In genomic region chr3:50321146-50321843, GRCh38 we compare ENCODE assay signal across 1 cellular context.
TF ChIP-seq lines count a peak whose summit lies in the region.

No MANE protein-coding gene starts in this region.

TF ChIP-seq in HepG2, 621 proteins besides CTCF, POLR2A, EP300 and RAD21 (continued from another document):
- TF ChIP-seq HNF1A (IDR thresholded peaks at IDR 0.05; ENCODE audit: low read depth) (no peak), HNF1A (CRISPR knock-in tag; IDR thresholded peaks at IDR 0.05; ENCODE audit: borderline replicate concordance) (peak; percentile 56; the same call in 1 of the 2 replicates), ZNF547 (CRISPR knock-in tag; IDR thresholded peaks at IDR 0.05) (no peak), ZNF275 (CRISPR knock-in tag; IDR thresholded peaks at IDR 0.05; ENCODE audit: borderline replicate concordance) (0 out of 2 replicates have a peak, but pooled peaks have one; percentile 13), ZNF704 (CRISPR knock-in tag; IDR thresholded peaks at IDR 0.05; ENCODE audit: borderline replicate concordance) (no peak), ZNF800 (CRISPR knock-in tag; IDR thresholded peaks at IDR 0.05) (0 out of 2 replicates have a peak, but pooled peaks have one; percentile 10), SALL1 (CRISPR knock-in tag; IDR thresholded peaks at IDR 0.05) (0 out of 2 replicates have a peak, but pooled peaks have one; percentile 24), ZNF670 (CRISPR knock-in tag; IDR thresholded peaks at IDR 0.05; ENCODE audit: borderline replicate concordance) (no peak), ZSCAN25 (CRISPR knock-in tag; IDR thresholded peaks at IDR 0.05) (peak; percentile 58; the same call in 1 of the 2 replicates), SIN3A (IDR thresholded peaks at IDR 0.05; ENCODE audit: borderline replicate concordance, low read depth, low read length) (peak; percentile 73; the same call in 1 of the 2 replicates), ZNF687 (CRISPR knock-in tag; IDR thresholded peaks at IDR 0.05) (peak; percentile 39), ZNF451 (CRISPR knock-in tag; IDR thresholded peaks at IDR 0.05) (0 out of 2 replicates have a peak, but pooled peaks have one; percentile 14), CHD4 (IDR thresholded peaks at IDR 0.05; ENCODE audit: borderline replicate concordance, low read length) (no peak; the same call in 1 of the 2 replicates), IRF1 (CRISPR knock-in tag; IDR thresholded peaks at IDR 0.05; ENCODE audit: low read depth) (no peak), KMT2B (CRISPR knock-in tag; IDR thresholded peaks at IDR 0.05) (peak; percentile 31; the same call in 1 of the 2 replicates)
